Comparison of ENCODE assay signal across 8 cellular contexts in genomic region chr6:160990847-160991410, GRCh38. TPM values are rescaled to one million over a fixed set of nuclear protein-coding genes. Genes with fewer than 3 reads are reported as not detected.
DNase-seq lines count a peak whose midpoint lies in the region; ATAC-seq and TF ChIP-seq lines count a peak whose summit lies in the region.

No MANE protein-coding gene starts in this region.

- H3K9ac ChIP-seq in BLaER1 treated with 17β-estradiol and CSF1 and Interleukin-3, amounts not matched to agents 10 nM and 100 nM, result peak overlapping the region; percentile 85 to 94 (median 90)

- H3K27me3 ChIP-seq in BLaER1 treated with 17β-estradiol and CSF1 and Interleukin-3, amounts not matched to agents 10 nM and 100 nM, result no peaks in the 10 kb centered on the region
- no peaks in the 10 kb centered on the region for H3K27me3 ChIP-seq in effector memory CD4-positive, alpha-beta T cell (replicated peaks; ENCODE audit: control insufficient read depth, insufficient read depth, low read length, poor library complexity, severe bottlenecking)

- ATAC-seq in HG02610 (IDR thresholded peaks at IDR 0.05; ENCODE audit: unreplicated experiment), result no peak

- peaks cover 0 to 35% (median 14%) of the 10 kb centered on the region in 10 experiments; a peak in 18 of 20 replicates for H3K4me1 ChIP-seq in BLaER1 treated with 17β-estradiol and CSF1 and Interleukin-3, amounts not matched to agents 10 nM and 100 nM
- peaks cover 7% of the 10 kb centered on the region for H3K4me1 ChIP-seq in effector memory CD4-positive, alpha-beta T cell (ENCODE audit: control insufficient read depth, insufficient read depth, low read length, poor library complexity, severe bottlenecking)

- peak overlapping the region; percentile 88 to 99 (median 96) for H3K4me3 ChIP-seq in BLaER1 treated with 17β-estradiol and CSF1 and Interleukin-3, amounts not matched to agents 10 nM and 100 nM
- H3K4me3 ChIP-seq in effector memory CD4-positive, alpha-beta T cell (ENCODE audit: insufficient read depth, low read depth, low read length, poor library complexity, severe bottlenecking), result peak overlapping the region; percentile 92

- TF ChIP-seq CTCF in nephron progenitor cell (IDR thresholded peaks at IDR 0.05), result no peak

- DNase-seq in NAMALWA (ENCODE audit: low spot score), result peak; percentile 10
- no peak for DNase-seq in effector memory CD4-positive, alpha-beta T cell
- DNase-seq in nephron progenitor cell, result no peak
- no peak for DNase-seq in H4 (ENCODE audit: low spot score)
- DNase-seq in activated effector memory CD4-positive, alpha-beta T cell treated with anti-CD3 and anti-CD28 coated beads, Interleukin-2, amount 50 U/mL, for 16 hours, result no peak
- DNase-seq in NCI-H69 (lab: John Stamatoyannopoulos, UW), result no peak

- H4K20me1 ChIP-seq in BLaER1 treated with 17β-estradiol and CSF1 and Interleukin-3, amounts not matched to agents 10 nM and 100 nM, result peaks cover 4 to 38% (median 32%) of the 10 kb centered on the region in 11 experiments; a peak in 20 of 22 replicates

- peak overlapping the region; percentile 78 to 93 (median 85) for H3K4me2 ChIP-seq in BLaER1 treated with 17β-estradiol and CSF1 and Interleukin-3, amounts not matched to agents 10 nM and 100 nM

- H3K4me3 Mint-ChIP-seq in nephron progenitor cell, result peak overlapping the region; percentile 98

- peaks cover 0 to 8% (median 0%) of the 10 kb centered on the region in 11 experiments; a peak in 3 of 22 replicates for H3K9me3 ChIP-seq in BLaER1 treated with 17β-estradiol and CSF1 and Interleukin-3, amounts not matched to agents 10 nM and 100 nM (replicated peaks in 1 of 11)
- no peaks in the 10 kb centered on the region for H3K9me3 ChIP-seq in effector memory CD4-positive, alpha-beta T cell (ENCODE audit: control insufficient read depth, low read length)

- H3K27ac Mint-ChIP-seq in nephron progenitor cell, result peak overlapping the region; percentile 90

- H3K9me3 Mint-ChIP-seq in nephron progenitor cell, result peaks cover 12% of the 10 kb centered on the region

- H3K27me3 Mint-ChIP-seq in nephron progenitor cell (ENCODE audit: low read depth, poor library complexity), result peaks cover 2% of the 10 kb centered on the region

- peaks cover 0 to 14% (median 0%) of the 10 kb centered on the region in 11 experiments; a peak in 1 of 22 replicates for H3K36me3 ChIP-seq in BLaER1 treated with 17β-estradiol and CSF1 and Interleukin-3, amounts not matched to agents 10 nM and 100 nM
- H3K36me3 ChIP-seq in effector memory CD4-positive, alpha-beta T cell (ENCODE audit: control insufficient read depth, insufficient read depth, low read length), result peaks cover 4% of the 10 kb centered on the region

- H3K27ac ChIP-seq in BLaER1 treated with 17β-estradiol and CSF1 and Interleukin-3, amounts not matched to agents 10 nM and 100 nM, result peak overlapping the region; percentile 68 to 92 (median 88)
- peak overlapping the region; percentile 90 for H3K27ac ChIP-seq in effector memory CD4-positive, alpha-beta T cell (ENCODE audit: insufficient read depth, low read length, poor library complexity, severe bottlenecking)

- H3K36me3 Mint-ChIP-seq in nephron progenitor cell (ENCODE audit: low read depth), result peaks cover 10% of the 10 kb centered on the region

- H3K4me1 Mint-ChIP-seq in nephron progenitor cell, result peaks cover 34% of the 10 kb centered on the region

RNA-seq across cellular contexts. Expression of gene MAP3K4, which starts 0.6 kb away (rescaled TPM):
- 10.3 and 10.5 TPM in 2 replicates for total RNA-seq in H4 (2014; rRNA removed; shearing (Covaris generic))
